In genomic region chr21:44440241-44441040, GRCh38 we compare ENCODE assay signal across 1 cellular context.
TF ChIP-seq lines count a peak whose summit lies in the region.

No MANE protein-coding gene starts in this region.

TF ChIP-seq in HepG2, 621 proteins besides CTCF, POLR2A, EP300 and RAD21:
- TF ChIP-seq ZNF687 (CRISPR knock-in tag; IDR thresholded peaks at IDR 0.05) (peak; percentile 22), TBX2 (CRISPR knock-in tag; IDR thresholded peaks at IDR 0.05; ENCODE audit: borderline replicate concordance) (no peak), ZFX (CRISPR knock-in tag; IDR thresholded peaks at IDR 0.05; ENCODE audit: low read depth) (0 out of 2 replicates have a peak, but pooled peaks have one; percentile 4), FOXP4 (CRISPR knock-in tag; IDR thresholded peaks at IDR 0.05) (no peak), PREB (CRISPR knock-in tag; IDR thresholded peaks at IDR 0.05) (no peak), PBX2 (CRISPR knock-in tag; IDR thresholded peaks at IDR 0.05) (no peak), MED13 (CRISPR knock-in tag; IDR thresholded peaks at IDR 0.05) (no peak), ZNF770 (CRISPR knock-in tag; IDR thresholded peaks at IDR 0.05) (peak; percentile 87), HNF1B (CRISPR knock-in tag; IDR thresholded peaks at IDR 0.05) (no peak), ZNF230 (CRISPR knock-in tag; IDR thresholded peaks at IDR 0.05) (no peak), PAF1 (CRISPR knock-in tag; IDR thresholded peaks at IDR 0.05) (no peak), SNAI1 (CRISPR knock-in tag; IDR thresholded peaks at IDR 0.05; ENCODE audit: borderline replicate concordance) (no peak), ZNF768 (CRISPR knock-in tag; IDR thresholded peaks at IDR 0.05) (no peak), BHLHE40 (IDR thresholded peaks at IDR 0.05; ENCODE audit: low read length) (no peak), ZNF549 (CRISPR knock-in tag; IDR thresholded peaks at IDR 0.05) (no peak), ETS1 (CRISPR knock-in tag; IDR thresholded peaks at IDR 0.05) (no peak), ZFYVE20 (CRISPR knock-in tag; IDR thresholded peaks at IDR 0.05; ENCODE audit: borderline replicate concordance, low read depth) (no peak), FOSL2 (CRISPR knock-in tag; IDR thresholded peaks at IDR 0.05) (no peak), ATF2 (CRISPR knock-in tag; IDR thresholded peaks at IDR 0.05) (no peak), MYNN (CRISPR knock-in tag; IDR thresholded peaks at IDR 0.05; ENCODE audit: low read depth) (no peak), TEAD2 (CRISPR knock-in tag; IDR thresholded peaks at IDR 0.05) (no peak), NFYB (CRISPR knock-in tag; IDR thresholded peaks at IDR 0.05) (no peak), ZNF672 (CRISPR knock-in tag; IDR thresholded peaks at IDR 0.05) (no peak), ZNF34 (CRISPR knock-in tag; IDR thresholded peaks at IDR 0.05; ENCODE audit: borderline replicate concordance) (no peak), ZNF678 (CRISPR knock-in tag; IDR thresholded peaks at IDR 0.05) (no peak), ELF4 (CRISPR knock-in tag; IDR thresholded peaks at IDR 0.05; ENCODE audit: borderline replicate concordance) (no peak)
